Comparison of ENCODE assay signal across 20 cellular contexts in the genomic region with DNA sequence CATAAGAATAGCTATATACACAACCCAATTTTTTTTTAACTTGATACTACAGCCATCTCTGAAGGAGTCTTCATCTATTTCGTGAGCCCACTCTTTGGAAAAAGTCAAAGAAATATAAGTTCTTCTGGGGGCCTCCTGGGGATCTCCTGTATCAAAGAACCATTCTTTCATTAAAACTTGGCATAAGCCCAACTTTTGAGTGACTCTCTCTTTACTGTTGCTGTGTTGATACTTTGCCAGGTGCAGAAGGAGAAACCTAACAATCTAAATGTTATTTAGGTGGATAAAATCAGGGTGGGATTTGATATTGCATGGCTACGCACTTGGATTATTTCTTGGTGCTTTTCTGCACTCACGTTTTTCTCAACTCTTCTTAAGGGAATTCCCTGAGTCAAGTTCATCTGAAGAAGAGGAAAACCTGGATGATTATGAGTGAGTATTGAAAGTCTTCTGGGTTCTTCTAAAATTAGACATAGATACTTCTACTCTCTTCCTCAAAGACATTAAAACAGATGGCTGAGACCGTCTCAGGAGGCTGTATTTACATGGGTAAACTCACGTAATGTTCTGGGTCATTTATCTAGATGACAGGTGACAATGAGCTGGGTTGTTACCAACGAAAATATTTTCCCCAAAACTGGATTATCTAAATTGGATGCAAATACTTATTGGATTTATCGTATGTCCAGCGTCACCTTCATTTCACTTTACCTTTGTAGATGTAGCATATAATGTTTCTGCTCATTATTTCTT. TPM values are rescaled to one million over a fixed set of nuclear protein-coding genes. Genes with fewer than 3 reads are reported as not detected.
DNase-seq lines count a peak whose midpoint lies in the region; ATAC-seq and TF ChIP-seq lines count a peak whose summit lies in the region.
"Had no signal": no experiment of that assay in that cellular context is flagged by ENCODE, and none has a peak within 500 bp of the region (broad histone marks: within the 10 kb centered on the region; RNA-seq: fewer than 3 reads in every experiment).

No MANE protein-coding gene starts in this region.

- no peaks in the 10 kb centered on the region for H3K27me3 Mint-ChIP-seq in nephron progenitor cell (ENCODE audit: low read depth, poor library complexity)

- no peak overlapping the region for H3K4me3 Mint-ChIP-seq in nephron progenitor cell
- H3K4me3 Mint-ChIP-seq: activated CD4-positive, alpha-beta T cell treated with anti-CD3 and anti-CD28 coated beads, Interleukin-2, amount 10 ng/mL, durations not matched to agents 7 days and 5 days; stimulated activated naive CD8-positive, alpha-beta T cell treated with anti-CD3 and anti-CD28 coated beads, Interleukin-15, Interleukin-2, amounts not matched to agents 100 ng/mL and 50 ng/mL, for 24 hours; type B pancreatic cell had no signal

- no peaks in the 10 kb centered on the region for H3K4me1 Mint-ChIP-seq in nephron progenitor cell
- H3K4me1 Mint-ChIP-seq: activated CD4-positive, alpha-beta T cell treated with anti-CD3 and anti-CD28 coated beads, Interleukin-2, amount 10 ng/mL, durations not matched to agents 7 days and 5 days had no signal

- no peak for TF ChIP-seq CTCF in nephron progenitor cell (IDR thresholded peaks at IDR 0.05)

- peak; percentile 7 for DNase-seq in NCI-H2196 (lab: John Stamatoyannopoulos, UW; ENCODE audit: unreplicated experiment)
- no peak for DNase-seq in NCI-H2196 treated with DMSO at 0.1 percent for 48 hours (lab: John Stamatoyannopoulos, UW; ENCODE audit: unreplicated experiment)
- DNase-seq in NCI-H2029 treated with DMSO at 0.1 percent for 48 hours (lab: John Stamatoyannopoulos, UW) = peak; percentile 22
- peak; percentile 86 for DNase-seq in NCI-H748 (lab: John Stamatoyannopoulos, UW; ENCODE audit: unreplicated experiment)
- DNase-seq in renal cortical epithelial cell (ENCODE audit: low read depth) = peak; percentile 1
- no peak for DNase-seq in nephron progenitor cell
- DNase-seq: activated CD4-positive, alpha-beta T cell treated with anti-CD3 and anti-CD28 coated beads, Interleukin-2, amount 10 ng/mL, durations not matched to agents 7 days and 5 days; activated CD8-positive, alpha-beta memory T cell treated with anti-CD3 and anti-CD28 coated beads, Interleukin-2, amount 50 U/mL, for 48 hours; C1 segment of cervical spinal cord; foreskin fibroblast; HCEC 1CT; hypothalamus; NCI-H226; Peyer's patch had no signal

- H3K9me3 Mint-ChIP-seq in nephron progenitor cell = no peaks in the 10 kb centered on the region
- H3K9me3 Mint-ChIP-seq: activated CD4-positive, alpha-beta T cell treated with anti-CD3 and anti-CD28 coated beads, Interleukin-2, amount 10 ng/mL, durations not matched to agents 7 days and 5 days; stimulated activated naive CD8-positive, alpha-beta T cell treated with anti-CD3 and anti-CD28 coated beads, Interleukin-15, Interleukin-2, amounts not matched to agents 100 ng/mL and 50 ng/mL, for 24 hours; type B pancreatic cell had no signal

- no peak overlapping the region for H3K27ac Mint-ChIP-seq in nephron progenitor cell
- H3K27ac Mint-ChIP-seq: activated CD4-positive, alpha-beta T cell treated with anti-CD3 and anti-CD28 coated beads, Interleukin-2, amount 10 ng/mL, durations not matched to agents 7 days and 5 days; stimulated activated naive CD8-positive, alpha-beta T cell treated with anti-CD3 and anti-CD28 coated beads, Interleukin-15, Interleukin-2, amounts not matched to agents 100 ng/mL and 50 ng/mL, for 24 hours; type B pancreatic cell had no signal

- ATAC-seq in HG03378 (IDR thresholded peaks at IDR 0.05; ENCODE audit: unreplicated experiment) = no peak
- no peak for ATAC-seq in HG02970 (IDR thresholded peaks at IDR 0.05; ENCODE audit: low FRiP score, unreplicated experiment)

- H3K36me3 Mint-ChIP-seq in nephron progenitor cell (ENCODE audit: low read depth) = no peaks in the 10 kb centered on the region
- H3K36me3 Mint-ChIP-seq: type B pancreatic cell had no signal

RNA-seq across cellular contexts. Expression of a gene that starts 25.2 kb away (rescaled TPM):
- 0.15 and 0.35 TPM in 2 replicates for total RNA-seq in renal cortical epithelial cell
- total RNA-seq: A172; activated CD4-positive, alpha-beta T cell treated with anti-CD3 and anti-CD28 coated beads, Interleukin-2, amount 10 ng/mL, durations not matched to agents 7 days and 5 days; kidney epithelial cell had no signal

RNA-seq across cellular contexts. Expression of a gene that starts 32.7 kb away (rescaled TPM):
- 4.2 and 6.3 TPM in 2 replicates for total RNA-seq in renal cortical epithelial cell

Comparison
In these comparisons a context has a peak if more than half of its experiments do, and no peak if none do; other contexts are left out.
1. DNase-seq: peak in NCI-H2196 (single experiment), NCI-H2029 treated with DMSO at 0.1 percent for 48 hours (single experiment), NCI-H748 (single experiment) and renal cortical epithelial cell (single experiment); none in NCI-H2196 treated with DMSO at 0.1 percent for 48 hours (single experiment) and nephron progenitor cell (single experiment).